ENCODE assay signal across 1 cellular context in the genomic region with DNA sequence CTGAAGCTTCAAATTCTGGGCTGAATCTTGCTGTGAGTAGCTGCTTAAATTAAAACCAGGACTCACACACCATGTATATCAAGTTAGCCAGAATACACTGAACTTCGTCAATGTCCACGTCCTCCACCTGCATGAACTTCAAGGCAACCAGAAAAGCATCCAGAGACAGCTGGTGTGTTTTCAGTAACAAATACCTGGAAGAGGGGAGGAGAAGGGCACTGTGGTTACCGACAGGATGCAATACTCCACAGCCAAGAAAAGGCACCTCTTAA.
TF ChIP-seq lines count a peak whose summit lies in the region.

No MANE protein-coding gene starts in this region.

TF ChIP-seq in IMR-90, 13 proteins besides CTCF, POLR2A, EP300 and RAD21:
- TF ChIP-seq CHD1 (IDR thresholded peaks at IDR 0.05; ENCODE audit: low read depth, low read length) (no peak), SMC3 (IDR thresholded peaks at IDR 0.05; ENCODE audit: low read depth, low read length) (no peak), CEBPB (IDR thresholded peaks at IDR 0.05; ENCODE audit: low read depth, low read length) (no peak), MAZ (IDR thresholded peaks at IDR 0.05; ENCODE audit: borderline replicate concordance, low read depth, low read length) (no peak)
- TF ChIP-seq, protein P1, sequence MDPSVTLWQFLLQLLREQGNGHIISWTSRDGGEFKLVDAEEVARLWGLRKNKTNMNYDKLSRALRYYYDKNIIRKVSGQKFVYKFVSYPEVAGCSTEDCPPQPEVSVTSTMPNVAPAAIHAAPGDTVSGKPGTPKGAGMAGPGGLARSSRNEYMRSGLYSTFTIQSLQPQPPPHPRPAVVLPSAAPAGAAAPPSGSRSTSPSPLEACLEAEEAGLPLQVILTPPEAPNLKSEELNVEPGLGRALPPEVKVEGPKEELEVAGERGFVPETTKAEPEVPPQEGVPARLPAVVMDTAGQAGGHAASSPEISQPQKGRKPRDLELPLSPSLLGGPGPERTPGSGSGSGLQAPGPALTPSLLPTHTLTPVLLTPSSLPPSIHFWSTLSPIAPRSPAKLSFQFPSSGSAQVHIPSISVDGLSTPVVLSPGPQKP (IDR thresholded peaks at IDR 0.05; ENCODE audit: borderline replicate concordance, low read depth, low read length) = no peak
- TF ChIP-seq, protein P2, sequence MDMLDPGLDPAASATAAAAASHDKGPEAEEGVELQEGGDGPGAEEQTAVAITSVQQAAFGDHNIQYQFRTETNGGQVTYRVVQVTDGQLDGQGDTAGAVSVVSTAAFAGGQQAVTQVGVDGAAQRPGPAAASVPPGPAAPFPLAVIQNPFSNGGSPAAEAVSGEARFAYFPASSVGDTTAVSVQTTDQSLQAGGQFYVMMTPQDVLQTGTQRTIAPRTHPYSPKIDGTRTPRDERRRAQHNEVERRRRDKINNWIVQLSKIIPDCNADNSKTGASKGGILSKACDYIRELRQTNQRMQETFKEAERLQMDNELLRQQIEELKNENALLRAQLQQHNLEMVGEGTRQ (IDR thresholded peaks at IDR 0.05; ENCODE audit: low read depth, low read length) = no peak
